8 cellular contexts compared by ENCODE assay signal in genomic region chr15:34970098-34970416, GRCh38. TPM values are rescaled to one million over a fixed set of nuclear protein-coding genes. Genes with fewer than 3 reads are reported as not detected.
DNase-seq lines count a peak whose midpoint lies in the region; TF ChIP-seq lines count a peak whose summit lies in the region.
"Not testable (repeated sequence)": the region's sequence is repeated elsewhere in the genome, so short reads cannot be mapped to it uniquely, and the experiment has no call there.

No MANE protein-coding gene starts in this region.

- H3K27ac ChIP-seq in HEK293 (ENCODE audit: extremely low read depth, low read depth, low read length); MM.1S (ENCODE audit: low read length); duodenal mucosa (ENCODE audit: low read depth, low read length); thymus (ENCODE audit: low read depth): not testable (repeated sequence)

- POLR2A ChIA-PET in HEK293 (lab: Yijun Ruan, JAX) = interaction anchor here (0.6 to 3.1 kb wide), 10 partner anchors 10 to 1769 kb away, joined by 3 to 51 read pairs (median 5); partner anchors contain the start of gene ZNF770

- CTCF ChIA-PET in Calu3 (lab: Charles Lee) = interaction anchor here (1.0 kb wide), 1 partner anchor 50 kb away, joined by 7 read pairs; no protein-coding TSS in a partner anchor
- CTCF ChIA-PET in HEK293 (lab: Yijun Ruan, JAX) = interaction anchor here (0.6 to 1.1 kb wide), 3 partner anchors 15 to 348 kb away, joined by 3 read pairs; partner anchors contain the start of gene ZNF770

- not testable (repeated sequence) for H3K9me3 ChIP-seq in HEK293 (ENCODE audit: control insufficient read depth, insufficient read depth, low read depth, low read length); MM.1S (replicated peaks; ENCODE audit: insufficient read depth, low read length); duodenal mucosa (ENCODE audit: control insufficient read depth in 1 of 2, low read length in 2 of 2); iPS-18c (ENCODE audit: control insufficient read depth, insufficient read depth, low read length); neuron (ENCODE audit: low read length); thymus (ENCODE audit: control insufficient read depth)

- H3K9ac ChIP-seq in MM.1S (ENCODE audit: low read length) = peak overlapping the region; percentile 38; the same call in 1 of the 2 replicates
- H3K9ac ChIP-seq in duodenal mucosa (ENCODE audit: low read depth in 1 of 2, low read length in 2 of 2) = peak overlapping the region; percentile 28 to 95

- not testable (repeated sequence) for H4K20me1 ChIP-seq in MM.1S (ENCODE audit: insufficient read depth, low read length)

- H3K27ac Mint-ChIP-seq in Calu3 (ENCODE audit: unreplicated experiment) = peak overlapping the region; percentile 97
- peak overlapping the region; percentile 98 for H3K27ac Mint-ChIP-seq in activated T-cell treated with anti-CD3 and anti-CD28 coated beads, Interleukin-2, amount 50 U/mL, for 24 hours

- peak overlapping the region; percentile 64; the same call in 1 of the 2 replicates for H3K4me2 ChIP-seq in MM.1S (ENCODE audit: low read depth, low read length)

- not testable (repeated sequence) for H3K36me3 Mint-ChIP-seq in Calu3 (ENCODE audit: insufficient read depth, unreplicated experiment)
- H3K36me3 Mint-ChIP-seq in activated T-cell treated with anti-CD3 and anti-CD28 coated beads, Interleukin-2, amount 50 U/mL, for 24 hours (ENCODE audit: low read depth) = peaks cover 38% of the 10 kb centered on the region

- peaks cover 44% of the 10 kb centered on the region for H3K79me2 ChIP-seq in MM.1S (ENCODE audit: low read length)

- not testable (repeated sequence) for H3K9me3 Mint-ChIP-seq in Calu3 (ENCODE audit: low read depth, unreplicated experiment); activated T-cell treated with anti-CD3 and anti-CD28 coated beads, Interleukin-2, amount 50 U/mL, for 24 hours

- not testable (repeated sequence) for H3K4me1 Mint-ChIP-seq in Calu3 (ENCODE audit: low read depth, unreplicated experiment)
- peaks cover 37% of the 10 kb centered on the region for H3K4me1 Mint-ChIP-seq in activated T-cell treated with anti-CD3 and anti-CD28 coated beads, Interleukin-2, amount 50 U/mL, for 24 hours (ENCODE audit: low read depth)

- DNase-seq in Calu3; MM.1S; activated T-cell treated with anti-CD3 and anti-CD28 coated beads, Interleukin-2, amount 50 U/mL, for 24 hours: not testable (repeated sequence)

- not testable (repeated sequence) for H3K36me3 ChIP-seq in HEK293 (ENCODE audit: control insufficient read depth in 2 of 2, insufficient read depth in 1 of 2, low read length in 2 of 2); MM.1S (replicated peaks; ENCODE audit: insufficient read depth, low read length); duodenal mucosa (ENCODE audit: control insufficient read depth in 1 of 2, insufficient read depth in 2 of 2, low read length in 2 of 2); neuron (ENCODE audit: insufficient read depth, low read length); thymus (ENCODE audit: control insufficient read depth, insufficient read depth)

- TF ChIP-seq CTCF in Calu3 (IDR thresholded peaks at IDR 0.05; ENCODE audit: unreplicated experiment); HEK293 (tag by site-specific recombination; IDR thresholded peaks at IDR 0.05); MM.1S (IDR thresholded peaks at IDR 0.05; ENCODE audit: low read length): not testable (repeated sequence)

- not testable (repeated sequence) for H3K4me1 ChIP-seq in HEK293 (ENCODE audit: control insufficient read depth, insufficient read depth, low read length); MM.1S (ENCODE audit: low read length); neuron (ENCODE audit: insufficient read depth, low read length); thymus (ENCODE audit: control insufficient read depth, insufficient read depth, low read length)
- H3K4me1 ChIP-seq in duodenal mucosa (ENCODE audit: control insufficient read depth in 1 of 2, insufficient read depth in 2 of 2, low read length in 2 of 2) = peaks cover 8 to 10% of the 10 kb centered on the region in 2 donors

- H3K4me3 Mint-ChIP-seq in Calu3 (ENCODE audit: low read depth, unreplicated experiment) = peak overlapping the region; percentile 98
- H3K4me3 Mint-ChIP-seq in activated T-cell treated with anti-CD3 and anti-CD28 coated beads, Interleukin-2, amount 50 U/mL, for 24 hours = peak overlapping the region; percentile 100

- not testable (repeated sequence) for H3F3A ChIP-seq in MM.1S (ENCODE audit: insufficient read depth, low read length)

- intact Hi-C loops in Calu3 (cut with micrococcal nuclease; ENCODE audit: unreplicated experiment) = not testable (repeated sequence)

- not testable (repeated sequence) for H3K9me2 ChIP-seq in MM.1S (replicated peaks; ENCODE audit: insufficient read depth, low read length)

- H2AFZ ChIP-seq in MM.1S (ENCODE audit: low read length) = peak overlapping the region; percentile 89
- H2AFZ ChIP-seq in neuron (ENCODE audit: low read depth, low read length) = peak overlapping the region; percentile 30

- not testable (repeated sequence) for H3K27me3 ChIP-seq in MM.1S (replicated peaks; ENCODE audit: insufficient read depth, low read length); duodenal mucosa (ENCODE audit: control insufficient read depth in 1 of 2, insufficient read depth in 2 of 2, low read length in 2 of 2); neuron (ENCODE audit: insufficient read depth, low read length); thymus (ENCODE audit: control insufficient read depth, insufficient read depth)

- WGBS in thymus = 45% methylated on average over 10 of the region's 10 CpGs

- not testable (repeated sequence) for BruUV-seq in Calu3 (replicated peaks; lab: Mats Ljungman, UMichigan)

- not testable (repeated sequence) for H3K27me3 Mint-ChIP-seq in Calu3 (ENCODE audit: unreplicated experiment); activated T-cell treated with anti-CD3 and anti-CD28 coated beads, Interleukin-2, amount 50 U/mL, for 24 hours

- peak overlapping the region; percentile 23 for H3K4me3 ChIP-seq in HEK293 (ENCODE audit: low read depth, low read length)
- peak overlapping the region; percentile 89 for H3K4me3 ChIP-seq in MM.1S (ENCODE audit: low read length)
- H3K4me3 ChIP-seq in duodenal mucosa (ENCODE audit: low read depth in 1 of 2, low read length in 2 of 2) = peak overlapping the region; percentile 97 to 99
- H3K4me3 ChIP-seq in iPS-18c (ENCODE audit: insufficient read depth, low read depth, low read length) = peak overlapping the region; percentile 94; the same call in 1 of the 2 replicates
- peak overlapping the region; percentile 81 for H3K4me3 ChIP-seq in neuron (ENCODE audit: low read length)
- H3K4me3 ChIP-seq in thymus (ENCODE audit: low read length) = peak overlapping the region; percentile 57

RNA-seq across cellular contexts. Expression of gene AQR, which starts 0.5 kb away (rescaled TPM):
- total RNA-seq in Calu3 (2022) = 14.7 and 15.8 TPM in 2 replicates
- polyA plus RNA-seq in thymus = 18.0 TPM

RNA-seq across cellular contexts. Expression of gene ZNF770, which starts 18.0 kb away (rescaled TPM):
- 12.8 and 14.0 TPM in 2 replicates for total RNA-seq in Calu3 (2022)
- polyA plus RNA-seq in thymus = 20.4 TPM

Comparison
In these comparisons a context has a peak if more than half of its experiments do, and no peak if none do; other contexts are left out.
1. H3K4me3 ChIP-seq: peak in every context shown above with its lines; median percentile 98 in duodenal mucosa; 94 in iPS-18c; 89 in MM.1S; 81 in neuron; 57 in thymus; 23 in HEK293.